Comparison of ENCODE assay signal across 8 cellular contexts in the genomic region with DNA sequence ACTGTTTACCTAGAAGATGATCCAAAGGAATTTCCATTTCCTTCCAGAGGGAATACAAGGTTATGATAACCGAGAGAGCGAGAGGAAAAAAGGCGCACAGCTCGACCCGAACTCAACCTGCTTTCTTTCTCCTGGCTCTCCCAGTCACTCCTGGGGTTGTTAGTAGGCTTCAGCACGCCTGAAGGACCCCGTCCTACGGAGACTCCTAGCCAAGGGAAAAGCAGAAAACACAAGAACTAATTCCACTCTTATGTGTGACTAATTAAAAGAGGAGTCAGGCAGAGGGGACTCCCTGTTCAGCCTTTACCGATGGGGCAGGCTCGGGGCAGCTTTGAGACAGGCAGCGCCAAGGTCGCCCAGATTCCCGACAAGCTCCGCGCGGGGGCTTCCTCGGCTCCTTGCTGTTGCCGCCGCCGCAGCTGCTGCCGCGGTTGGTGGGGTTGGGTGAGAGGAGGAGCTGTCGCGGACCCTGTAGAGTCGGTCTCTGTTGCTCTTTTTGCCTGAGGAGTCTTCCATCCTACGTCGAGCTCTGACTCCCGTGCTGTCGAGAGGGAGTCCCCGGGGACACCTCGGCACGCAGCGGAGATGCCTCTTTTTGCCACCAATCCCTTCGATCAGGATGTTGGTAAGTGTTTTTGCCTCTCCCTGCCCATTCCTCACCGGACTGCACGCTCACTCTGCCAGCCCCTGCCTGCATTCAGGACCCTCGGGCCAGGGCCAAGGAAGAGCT. TPM values are rescaled to one million over a fixed set of nuclear protein-coding genes. Genes with fewer than 3 reads are reported as not detected.
DNase-seq lines count a peak whose midpoint lies in the region; ATAC-seq, FAIRE-seq and TF ChIP-seq lines count a peak whose summit lies in the region.

A gene (plus strand): TSS at position 397 of the 730 bp plus-strand sequence. CDS start 189 bp downstream, at position 586.

- no peaks in the 10 kb centered on the region for H3K36me3 ChIP-seq in SU-DHL-6 (ENCODE audit: low read length)
- H3K36me3 ChIP-seq in pancreas = no peaks in the 10 kb centered on the region
- no peaks in the 10 kb centered on the region for H3K36me3 ChIP-seq in thyroid gland

- peak within 1 kb of the TSS; percentile 98 for H3K4me2 ChIP-seq in SU-DHL-6 (ENCODE audit: low read depth, low read length, poor library complexity, severe bottlenecking)

- peak within 1 kb of the TSS; percentile 95 for H3K4me3 Mint-ChIP-seq in activated naive CD8-positive, alpha-beta T cell treated with anti-CD3 and anti-CD28 coated beads, Interleukin-2, amount 10 ng/mL, durations not matched to agents 7 days and 5 days

- H3K27ac ChIP-seq in SU-DHL-6 (ENCODE audit: low read depth, low read length) (peak within 1 kb of the TSS; percentile 78), pancreas (peak within 1 kb of the TSS; percentile 96 to 99 (median 98)), thyroid gland (peak within 1 kb of the TSS; percentile 91 to 99 (median 95))

- FAIRE-seq in pancreas (lab: Jason Lieb, UNC) = no peak

- H3K9me2 ChIP-seq in SU-DHL-6 (replicated peaks; ENCODE audit: insufficient read depth, low read length) = no peaks in the 10 kb centered on the region

- no peak for TF ChIP-seq CTCF in GM12875 (IDR thresholded peaks at IDR 0.05; ENCODE audit: borderline replicate concordance, insufficient read depth, low read depth, low read length)
- no peak for TF ChIP-seq CTCF in SU-DHL-6 (IDR thresholded peaks at IDR 0.05; ENCODE audit: insufficient read depth, low read length, poor library complexity, severe bottlenecking)
- no peak for TF ChIP-seq CTCF in pancreas (IDR thresholded peaks at IDR 0.05)
- peak in 1 of 6 experiments; percentile 10 for TF ChIP-seq CTCF in thyroid gland (IDR thresholded peaks at IDR 0.05)

- peaks cover 68% of the 10 kb centered on the region for H3K79me2 ChIP-seq in SU-DHL-6 (ENCODE audit: insufficient read depth, low read length)

- peak; percentile 85 for ATAC-seq in HG02763 (IDR thresholded peaks at IDR 0.05; ENCODE audit: unreplicated experiment)
- ATAC-seq in activated naive CD8-positive, alpha-beta T cell treated with anti-CD3 and anti-CD28 coated beads, Interleukin-2, amount 10 ng/mL, durations not matched to agents 7 days and 5 days (ENCODE audit: low read depth) = peak; percentile 86
- ATAC-seq in Right ventricle myocardium inferior = peak; percentile 96
- ATAC-seq in pancreas = peak; percentile 92 to 97 (median 94)

- H3K4me3 ChIP-seq in GM12875 (ENCODE audit: low read depth, low read length) (peak within 1 kb of the TSS; percentile 92), SU-DHL-6 (ENCODE audit: insufficient read depth, low read length, poor library complexity, severe bottlenecking) (peak within 1 kb of the TSS; percentile 76), pancreas (peak within 1 kb of the TSS; percentile 68 to 91 (median 78)), thyroid gland (replicated peaks in 1 of 3) (peak within 1 kb of the TSS; percentile 74 to 95 (median 78))

- H3K9me3 Mint-ChIP-seq in activated naive CD8-positive, alpha-beta T cell treated with anti-CD3 and anti-CD28 coated beads, Interleukin-2, amount 10 ng/mL, durations not matched to agents 7 days and 5 days = peaks cover 4% of the 10 kb centered on the region

- peaks cover 44% of the 10 kb centered on the region for H3K4me1 Mint-ChIP-seq in activated naive CD8-positive, alpha-beta T cell treated with anti-CD3 and anti-CD28 coated beads, Interleukin-2, amount 10 ng/mL, durations not matched to agents 7 days and 5 days

- peak within 1 kb of the TSS; percentile 58 for H2AFZ ChIP-seq in SU-DHL-6 (ENCODE audit: low read depth, low read length, severe bottlenecking)

- H3K4me1 ChIP-seq in pancreas = peaks cover 15 to 27% (median 26%) of the 10 kb centered on the region in 3 donors
- peaks cover 22 to 28% of the 10 kb centered on the region in 2 donors for H3K4me1 ChIP-seq in thyroid gland

- peak within 1 kb of the TSS; percentile 84 for H3K9ac ChIP-seq in SU-DHL-6 (ENCODE audit: low read length)

- WGBS in pancreas, 2 donors = 0% methylated on average over 35 to 37 of the region's 37 CpGs
- WGBS in thyroid gland, 2 donors = 0% methylated on average over 32 to 34 of the region's 37 CpGs

- H3K27me3 ChIP-seq in SU-DHL-6 (ENCODE audit: low read length) (no peaks in the 10 kb centered on the region), pancreas (no peaks in the 10 kb centered on the region), thyroid gland (no peaks in the 10 kb centered on the region)

- no peaks in the 10 kb centered on the region for H3K27me3 Mint-ChIP-seq in activated naive CD8-positive, alpha-beta T cell treated with anti-CD3 and anti-CD28 coated beads, Interleukin-2, amount 10 ng/mL, durations not matched to agents 7 days and 5 days

- no peaks in the 10 kb centered on the region; the same call in 1 of the 2 replicates for H3F3A ChIP-seq in SU-DHL-6 (ENCODE audit: insufficient read depth)

- POLR2A ChIA-PET in activated naive CD8-positive, alpha-beta T cell treated with anti-CD3 and anti-CD28 coated beads, Interleukin-2, amount 10 ng/mL, durations not matched to agents 7 days and 5 days (lab: Charles Lee) = interaction anchor here (0.6 to 1.8 kb wide), 15 partner anchors 9 to 826 kb away, joined by 3 to 10 read pairs (median 4); a partner anchor contains a TSS

- DNase-seq in NCI-H1417 (lab: John Stamatoyannopoulos, UW) (peak; percentile 91 to 97 (median 92)), Right ventricle myocardium inferior (ENCODE audit: missing footprints) (peak; percentile 96), pancreas (peak; percentile 83 to 92 (median 88)), thyroid gland (peak; percentile 84 to 90)
- peak; percentile 94 for DNase-seq in activated naive CD8-positive, alpha-beta T cell treated with anti-CD3 and anti-CD28 coated beads, Interleukin-2, amount 10 ng/mL, durations not matched to agents 7 days and 5 days

- H3K36me3 Mint-ChIP-seq in activated naive CD8-positive, alpha-beta T cell treated with anti-CD3 and anti-CD28 coated beads, Interleukin-2, amount 10 ng/mL, durations not matched to agents 7 days and 5 days = peaks cover 21% of the 10 kb centered on the region

- H4K20me1 ChIP-seq in SU-DHL-6 (ENCODE audit: low read depth, low read length) = no peaks in the 10 kb centered on the region

- peak within 1 kb of the TSS; percentile 99 for H3K27ac Mint-ChIP-seq in activated naive CD8-positive, alpha-beta T cell treated with anti-CD3 and anti-CD28 coated beads, Interleukin-2, amount 10 ng/mL, durations not matched to agents 7 days and 5 days

- H3K9me3 ChIP-seq in SU-DHL-6 (ENCODE audit: insufficient read depth, low read length) (no peaks in the 10 kb centered on the region), pancreas (no peaks in the 10 kb centered on the region), thyroid gland (no peaks in the 10 kb centered on the region)

- TF ChIP-seq POLR2A in thyroid gland (IDR thresholded peaks at IDR 0.05) = peak; percentile 47 to 64

- intact Hi-C loops in Right ventricle myocardium inferior (cut with DNase I) (no loop called here), pancreas (cut with DNase I) (no loop called here), thyroid gland (cut with DNase I) (no loop called here)

RNA-seq across cellular contexts. Expression of the gene that starts here (rescaled TPM):
- 10 to 100 TPM; 20.0 to 23.1 TPM for total RNA-seq in activated naive CD8-positive, alpha-beta T cell treated with anti-CD3 and anti-CD28 coated beads, Interleukin-2, amount 10 ng/mL, durations not matched to agents 7 days and 5 days
- total RNA-seq in Right ventricle myocardium inferior (19.4 TPM), pancreas (10 to 100 TPM in 4 of 6 donors, 1 to 10 TPM in 2; 8.4 to 15.4 (median 12.2) TPM), thyroid gland (10 to 100 TPM; 19.4 to 23.6 (median 21.8) TPM)
- polyA plus RNA-seq in pancreas = 1 to 10 TPM; 5.4 to 7.7 TPM

Comparison
In these comparisons a context has a peak if more than half of its experiments do, and no peak if none do; other contexts are left out.
1. Peak in every context shown above with its lines: DNase-seq, ATAC-seq, H3K4me3 ChIP-seq and H3K27ac ChIP-seq.